ENCODE assay signal across 11 cellular contexts in genomic region chr9:14908221-14909206, GRCh38. TPM values are rescaled to one million over a fixed set of nuclear protein-coding genes. Genes with fewer than 3 reads are reported as not detected.
DNase-seq lines count a peak whose midpoint lies in the region; ATAC-seq and TF ChIP-seq lines count a peak whose summit lies in the region.
"Had no signal": no experiment of that assay in that cellular context is flagged by ENCODE, and none has a peak within 500 bp of the region (broad histone marks: within the 10 kb centered on the region; RNA-seq: fewer than 3 reads in every experiment).

No MANE protein-coding gene starts in this region.

- H3K27ac ChIP-seq in HUES6 (ENCODE audit: low read depth, low read length) (no peak overlapping the region), right atrium auricular region (peak overlapping the region; percentile 23 to 57)

- H3K9me3 ChIP-seq in HUES6 (ENCODE audit: control insufficient read depth, insufficient read depth, low read depth, low read length): no peaks in the 10 kb centered on the region
- no peaks in the 10 kb centered on the region for H3K9me3 ChIP-seq in right atrium auricular region

- ATAC-seq in sciatic nerve (peak; percentile 55), HG02571 (IDR thresholded peaks at IDR 0.05; ENCODE audit: unreplicated experiment) (no peak)

- TF ChIP-seq CTCF in right atrium auricular region (IDR thresholded peaks at IDR 0.05): no peak

- DNase-seq in DMS53 (lab: John Stamatoyannopoulos, UW): peak; percentile 40
- no peak for DNase-seq in DMS53 treated with DMSO at 0.1 percent for 48 hours (lab: John Stamatoyannopoulos, UW; ENCODE audit: unreplicated experiment)
- DNase-seq in right atrium auricular region (ENCODE audit: low spot score): no peak
- DNase-seq in sciatic nerve (ENCODE audit: low spot score): no peak
- no peak for DNase-seq in Ammon's horn (ENCODE audit: low spot score)
- DNase-seq in HuH-7.5 (ENCODE audit: low spot score): no peak
- DNase-seq: activated B cell treated with CpG ODN at 0.5 μM for 24 hours, retina had no signal

- H3K27me3 ChIP-seq in HUES6 (ENCODE audit: control insufficient read depth, insufficient read depth, low read length) (no peaks in the 10 kb centered on the region), right atrium auricular region (no peaks in the 10 kb centered on the region)

- peaks cover 51% of the 10 kb centered on the region for H3K4me1 ChIP-seq in HUES6 (ENCODE audit: control insufficient read depth, insufficient read depth, low read length)
- peaks cover 0 to 11% of the 10 kb centered on the region in 2 donors for H3K4me1 ChIP-seq in right atrium auricular region

- no peak overlapping the region for H3K9ac ChIP-seq in HUES6 (ENCODE audit: low read length)

- H3K36me3 ChIP-seq in HUES6 (ENCODE audit: control insufficient read depth, insufficient read depth, low read length): no peaks in the 10 kb centered on the region
- H3K36me3 ChIP-seq in right atrium auricular region: no peaks in the 10 kb centered on the region

- peak overlapping the region; percentile 44; the same call in 1 of the 2 replicates for H3K4me3 ChIP-seq in HUES6 (ENCODE audit: low read depth, low read length)
- H3K4me3 ChIP-seq in right atrium auricular region: peak overlapping the region in 1 of 2 donors; percentile 16

- intact Hi-C loops in sciatic nerve (cut with DNase I): no loop called here

RNA-seq across cellular contexts. Expression of gene FREM1, which starts 1.7 kb away (rescaled TPM):
- total RNA-seq in right atrium auricular region (1 to 10 TPM; 2.2 to 2.4 TPM), sciatic nerve (8.3 TPM)
- total RNA-seq: A172, activated B cell treated with CpG ODN at 0.5 μM for 24 hours had no signal
